ENCODE assay signal across 16 cellular contexts in the genomic region with DNA sequence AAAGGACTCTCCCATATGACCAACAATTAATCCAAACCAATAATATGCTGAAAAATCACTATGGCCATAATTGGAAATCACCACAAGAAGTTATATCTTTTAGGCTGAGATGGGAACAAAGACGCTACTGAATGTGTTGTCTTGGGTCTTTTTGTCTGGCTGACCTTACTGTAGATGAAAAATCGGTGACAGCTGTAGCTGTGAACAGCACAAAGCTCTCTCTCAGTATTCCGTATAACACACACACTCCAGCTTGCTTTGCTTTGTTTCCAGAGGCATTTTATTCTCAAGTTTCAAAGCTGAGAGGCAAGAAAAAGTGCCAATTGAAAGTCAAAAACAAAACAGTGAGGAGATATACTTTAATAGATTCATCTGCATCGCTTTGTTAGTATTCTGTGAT. TPM values are rescaled to one million over a fixed set of nuclear protein-coding genes. Genes with fewer than 3 reads are reported as not detected.
DNase-seq lines count a peak whose midpoint lies in the region; ATAC-seq and TF ChIP-seq lines count a peak whose summit lies in the region.
"Had no signal": no experiment of that assay in that cellular context is flagged by ENCODE, and none has a peak within 500 bp of the region (broad histone marks: within the 10 kb centered on the region; RNA-seq: fewer than 3 reads in every experiment).

No MANE protein-coding gene starts in this region.

- WGBS in heart right ventricle, 2 donors: 55% methylated on average over 4 of the region's 4 CpGs

- peak overlapping the region; percentile 18 for H3K4me3 Mint-ChIP-seq in chondrocyte (ENCODE audit: unreplicated experiment)
- no peak overlapping the region for H3K4me3 Mint-ChIP-seq in mesothelial cell of epicardium
- H3K4me3 Mint-ChIP-seq: activated CD4-positive, alpha-beta T cell treated with anti-CD3 and anti-CD28 coated beads for 36 hours; activated naive CD8-positive, alpha-beta T cell treated with anti-CD3 and anti-CD28 coated beads for 36 hours; stimulated activated memory B cell treated with anti-CD40 and anti-IgM and Interleukin-4, amounts not matched to agents 10 μg/mL and 1 μg/mL and 100 μg/mL, for 72 hours had no signal

- ATAC-seq in heart right ventricle (no peak), GM18858 (IDR thresholded peaks at IDR 0.05; ENCODE audit: unreplicated experiment) (no peak)
- ATAC-seq: activated CD4-positive, alpha-beta T cell treated with anti-CD3 and anti-CD28 coated beads for 36 hours; stimulated activated memory B cell treated with anti-CD40 and anti-IgM and Interleukin-4, amounts not matched to agents 10 μg/mL and 1 μg/mL and 100 μg/mL, for 72 hours had no signal

- H3K36me3 ChIP-seq in cardiac muscle cell: no peaks in the 10 kb centered on the region
- no peaks in the 10 kb centered on the region for H3K36me3 ChIP-seq in heart right ventricle
- H3K36me3 ChIP-seq: left ventricle myocardium inferior had no signal

- H3K27me3 Mint-ChIP-seq in chondrocyte (ENCODE audit: low read depth): no peaks in the 10 kb centered on the region
- H3K27me3 Mint-ChIP-seq in mesothelial cell of epicardium (ENCODE audit: low read depth): no peaks in the 10 kb centered on the region
- H3K27me3 Mint-ChIP-seq: stimulated activated memory B cell treated with anti-CD40 and anti-IgM and Interleukin-4, amounts not matched to agents 10 μg/mL and 1 μg/mL and 100 μg/mL, for 72 hours had no signal

- H3K4me1 Mint-ChIP-seq in chondrocyte (ENCODE audit: low read depth) (peaks cover 51% of the 10 kb centered on the region), mesothelial cell of epicardium (peaks cover 57% of the 10 kb centered on the region)
- H3K4me1 Mint-ChIP-seq: activated CD4-positive, alpha-beta T cell treated with anti-CD3 and anti-CD28 coated beads for 36 hours; activated naive CD8-positive, alpha-beta T cell treated with anti-CD3 and anti-CD28 coated beads for 36 hours; stimulated activated memory B cell treated with anti-CD40 and anti-IgM and Interleukin-4, amounts not matched to agents 10 μg/mL and 1 μg/mL and 100 μg/mL, for 72 hours had no signal

- H3K9me3 Mint-ChIP-seq in chondrocyte (ENCODE audit: low read depth) (no peaks in the 10 kb centered on the region), mesothelial cell of epicardium (no peaks in the 10 kb centered on the region)
- H3K9me3 Mint-ChIP-seq: activated naive CD8-positive, alpha-beta T cell treated with anti-CD3 and anti-CD28 coated beads for 36 hours; stimulated activated memory B cell treated with anti-CD40 and anti-IgM and Interleukin-4, amounts not matched to agents 10 μg/mL and 1 μg/mL and 100 μg/mL, for 72 hours had no signal

- H3K36me3 Mint-ChIP-seq in chondrocyte (ENCODE audit: low read depth) (no peaks in the 10 kb centered on the region), mesothelial cell of epicardium (no peaks in the 10 kb centered on the region)
- H3K36me3 Mint-ChIP-seq: activated naive CD8-positive, alpha-beta T cell treated with anti-CD3 and anti-CD28 coated beads for 36 hours; stimulated activated memory B cell treated with anti-CD40 and anti-IgM and Interleukin-4, amounts not matched to agents 10 μg/mL and 1 μg/mL and 100 μg/mL, for 72 hours had no signal

- H3K27me3 ChIP-seq in cardiac muscle cell (no peaks in the 10 kb centered on the region), heart right ventricle (peaks cover 0 to 32% (median 0%) of the 10 kb centered on the region in 7 donors)

- H3K4me3 ChIP-seq in cardiac muscle cell (peak overlapping the region; percentile 1), heart right ventricle (no peak overlapping the region)
- H3K4me3 ChIP-seq: left ventricle myocardium inferior had no signal

- H3K9me3 ChIP-seq in cardiac muscle cell (ENCODE audit: low read depth): no peaks in the 10 kb centered on the region
- H3K9me3 ChIP-seq in heart right ventricle: no peaks in the 10 kb centered on the region
- H3K9me3 ChIP-seq: left ventricle myocardium inferior had no signal

- H3K4me1 ChIP-seq in cardiac muscle cell (ENCODE audit: low read depth): peaks cover 34% of the 10 kb centered on the region
- H3K4me1 ChIP-seq in heart right ventricle: peaks cover 0 to 7% (median 0%) of the 10 kb centered on the region in 9 donors
- H3K4me1 ChIP-seq: left ventricle myocardium inferior had no signal

- intact Hi-C loops in heart right ventricle (cut with DNase I): no loop called here

- TF ChIP-seq CTCF in cardiac muscle cell (IDR thresholded peaks at IDR 0.05; ENCODE audit: low read depth, low read length) (no peak), heart right ventricle (IDR thresholded peaks at IDR 0.05) (no peak), chondrocyte (IDR thresholded peaks at IDR 0.05) (no peak), mesothelial cell of epicardium (IDR thresholded peaks at IDR 0.05; ENCODE audit: unreplicated experiment) (no peak)

- H3K27ac Mint-ChIP-seq in chondrocyte (ENCODE audit: unreplicated experiment) (peak overlapping the region; percentile 95), mesothelial cell of epicardium (peak overlapping the region; percentile 92)
- H3K27ac Mint-ChIP-seq: activated CD4-positive, alpha-beta T cell treated with anti-CD3 and anti-CD28 coated beads for 36 hours; activated naive CD8-positive, alpha-beta T cell treated with anti-CD3 and anti-CD28 coated beads for 36 hours; stimulated activated memory B cell treated with anti-CD40 and anti-IgM and Interleukin-4, amounts not matched to agents 10 μg/mL and 1 μg/mL and 100 μg/mL, for 72 hours had no signal

- DNase-seq in cardiac muscle cell (ENCODE audit: low read depth in 1 of 2, low spot score in 1 of 2) (peak in 1 of 2 donors; percentile 29), heart right ventricle (no peak), chondrocyte (ENCODE audit: low spot score) (no peak), mesothelial cell of epicardium (ENCODE audit: low spot score in 2 of 2, unreplicated experiment in 2 of 2) (no peak), mucosa of gallbladder (ENCODE audit: low spot score) (no peak), ureter (ENCODE audit: low spot score) (no peak), NCI-H2196 treated with DMSO at 0.1 percent for 48 hours (lab: John Stamatoyannopoulos, UW; ENCODE audit: unreplicated experiment) (no peak)
- DNase-seq: activated CD4-positive, alpha-beta T cell treated with anti-CD3 and anti-CD28 coated beads for 36 hours; activated naive CD8-positive, alpha-beta T cell treated with anti-CD3 and anti-CD28 coated beads for 36 hours; COR-L47; erythroblast; GOT3; left ventricle myocardium inferior; NCI-H526 treated with DMSO at 0.1 percent for 48 hours had no signal

- H3K27ac ChIP-seq in cardiac muscle cell (peak overlapping the region; percentile 62), heart right ventricle (no peak overlapping the region)
- H3K27ac ChIP-seq: left ventricle myocardium inferior had no signal

RNA-seq across cellular contexts. Expression of a gene that starts 39.6 kb away (rescaled TPM):
- total RNA-seq in cardiac muscle cell: 0.95 and 1.5 TPM in 2 replicates
- 1.5 and 3.9 TPM in 2 replicates for polyA plus RNA-seq in cardiac muscle cell
- total RNA-seq in heart right ventricle: not detected
- polyA plus RNA-seq in heart right ventricle: under 1 TPM; 0.03 to 0.15 TPM
- total RNA-seq in chondrocyte: 0.47 to 2.4 TPM (median 0.69 TPM) in 3 replicates
- 2.5 to 4.8 TPM (median 2.5 TPM) in 3 replicates for total RNA-seq in mesothelial cell of epicardium
- 0.75 TPM for total RNA-seq in mucosa of gallbladder
- 1.0 TPM for total RNA-seq in ureter
- total RNA-seq: activated CD4-positive, alpha-beta T cell treated with anti-CD3 and anti-CD28 coated beads for 36 hours; activated naive CD8-positive, alpha-beta T cell treated with anti-CD3 and anti-CD28 coated beads for 36 hours; left ventricle myocardium inferior had no signal
